In the genomic region with DNA sequence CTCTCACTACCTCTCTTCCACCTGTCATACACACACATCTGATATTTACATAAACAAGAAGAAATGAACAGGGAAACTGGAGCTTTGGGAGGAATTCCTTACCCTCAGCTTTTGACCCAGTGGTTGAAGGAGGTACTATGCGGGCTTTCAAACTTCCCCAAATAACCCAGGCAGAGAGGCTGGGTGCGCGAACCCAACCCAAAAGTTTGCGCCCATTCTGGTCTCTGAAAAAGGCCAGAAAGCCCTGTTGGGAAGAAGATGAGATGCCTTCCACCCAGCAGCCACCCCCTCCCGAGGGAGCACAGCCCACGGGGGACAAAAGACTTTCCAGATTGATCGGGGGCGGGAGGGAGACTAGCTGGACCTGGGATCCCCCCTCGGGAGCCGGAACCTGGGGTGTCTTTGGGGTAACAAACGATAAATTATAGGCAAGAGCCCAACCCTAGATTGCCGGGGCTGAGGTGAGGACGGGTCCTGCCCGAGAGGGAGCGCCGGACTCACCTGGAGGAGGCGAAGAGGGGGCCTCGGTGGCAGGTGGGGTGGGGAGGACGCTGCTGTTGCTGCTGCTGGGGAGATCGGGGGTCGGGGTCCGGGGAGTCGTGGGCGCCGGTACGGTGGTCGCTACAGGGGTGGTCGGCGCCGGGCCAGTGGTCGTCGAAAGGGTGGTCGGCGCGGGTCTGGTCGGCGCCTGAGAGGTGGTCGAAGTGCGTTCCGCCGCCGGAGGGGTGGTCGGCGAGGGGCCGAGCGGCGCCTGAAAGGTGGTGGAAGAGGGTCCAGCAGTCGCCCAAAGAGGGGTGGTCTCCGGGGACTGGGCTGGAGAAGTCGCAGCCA, we compare ENCODE assay signal across 7 cellular contexts. TPM values are rescaled to one million over a fixed set of nuclear protein-coding genes. Genes with fewer than 3 reads are reported as not detected.
DNase-seq lines count a peak whose midpoint lies in the region; ATAC-seq and TF ChIP-seq lines count a peak whose summit lies in the region.

No MANE protein-coding gene starts in this region.

- peak; percentile 58 for DNase-seq in GM23338 (ENCODE audit: low spot score)
- peak; percentile 64 for DNase-seq in RKO (ENCODE audit: low spot score)
- DNase-seq in MCF 10A (ENCODE audit: unreplicated experiment), result peak; percentile 45
- peak; percentile 43 for DNase-seq in left kidney (ENCODE audit: low read depth, low spot score)
- DNase-seq in stimulated activated naive CD8-positive, alpha-beta T cell treated with anti-CD3 and anti-CD28 coated beads, Interleukin-15, amount 100 ng/mL, for 72 hours, result peak; percentile 17 to 26
- no peak for DNase-seq in posterior vena cava (ENCODE audit: low spot score)
- no peak for DNase-seq in mucosa of gallbladder (ENCODE audit: low spot score)

- POLR2A ChIA-PET in MCF 10A (lab: Yijun Ruan, JAX), result interaction anchor here (0.6 to 3.7 kb wide), 14 partner anchors 9 to 90 kb away, joined by 3 to 25 read pairs (median 4); partner anchors contain the start of gene FBXW2

- ATAC-seq in GM23338, result peak; percentile 6
- ATAC-seq in stimulated activated naive CD8-positive, alpha-beta T cell treated with anti-CD3 and anti-CD28 coated beads, Interleukin-15, amount 100 ng/mL, for 72 hours, result no peak

- CTCF ChIA-PET in MCF 10A (lab: Yijun Ruan, JAX), result interaction anchor here (0.6 to 2.0 kb wide), 6 partner anchors 17 to 439 kb away, joined by 3 to 9 read pairs (median 4); no protein-coding TSS in a partner anchor

- H3K9me3 Mint-ChIP-seq in GM23338, result no peaks in the 10 kb centered on the region
- H3K9me3 Mint-ChIP-seq in MCF 10A (ENCODE audit: unreplicated experiment), result no peaks in the 10 kb centered on the region
- no peaks in the 10 kb centered on the region for H3K9me3 Mint-ChIP-seq in stimulated activated naive CD8-positive, alpha-beta T cell treated with anti-CD3 and anti-CD28 coated beads, Interleukin-15, amount 100 ng/mL, for 72 hours

- intact Hi-C loops in MCF 10A (cut with micrococcal nuclease) (loop anchor here (1.0 kb wide), 1 partner anchor 94 kb away; no protein-coding TSS in a partner anchor), posterior vena cava (cut with DNase I) (no loop called here)

- H3K36me3 Mint-ChIP-seq in GM23338 (ENCODE audit: low read depth), result no peaks in the 10 kb centered on the region
- no peaks in the 10 kb centered on the region for H3K36me3 Mint-ChIP-seq in MCF 10A (ENCODE audit: insufficient read depth, unreplicated experiment)

- 0 out of 2 replicates have a peak, but pooled peaks cover 4% of the 10 kb centered on the region for H3F3A ChIP-seq in GM23338 (replicated peaks; ENCODE audit: low read depth)

- H4K20me1 ChIP-seq in GM23338 (replicated peaks; ENCODE audit: insufficient read depth), result peaks cover 9% of the 10 kb centered on the region

- H3K4me3 ChIP-seq in GM23338, result peak overlapping the region; percentile 84

- H3K27ac ChIP-seq in GM23338 (ENCODE audit: low read depth), result no peak overlapping the region

- peaks cover 10% of the 10 kb centered on the region for H3K4me1 ChIP-seq in GM23338 (ENCODE audit: insufficient read depth)

- H3K9me2 ChIP-seq in GM23338 (ENCODE audit: insufficient read depth), result no peaks in the 10 kb centered on the region

- TF ChIP-seq CTCF in GM23338 (conservative IDR thresholded peaks at IDR 0.05; ENCODE audit: low read depth in 2 of 2), result no peak
- TF ChIP-seq CTCF in MCF 10A (IDR thresholded peaks at IDR 0.05; ENCODE audit: unreplicated experiment), result no peak

- peak overlapping the region; percentile 91; the same call in 1 of the 2 replicates for H2AFZ ChIP-seq in GM23338

- 0 out of 2 replicates have a peak, but pooled peaks cover 1% of the 10 kb centered on the region for H3K79me2 ChIP-seq in GM23338 (replicated peaks; ENCODE audit: insufficient read depth)

- peak overlapping the region; percentile 78 for H3K4me3 Mint-ChIP-seq in GM23338
- peak overlapping the region; percentile 91 for H3K4me3 Mint-ChIP-seq in MCF 10A (ENCODE audit: unreplicated experiment)
- H3K4me3 Mint-ChIP-seq in stimulated activated naive CD8-positive, alpha-beta T cell treated with anti-CD3 and anti-CD28 coated beads, Interleukin-15, amount 100 ng/mL, for 72 hours, result peak overlapping the region; percentile 91 to 98

- H3K27me3 Mint-ChIP-seq in GM23338 (ENCODE audit: insufficient read depth, low read depth, poor library complexity) (peaks cover 26% of the 10 kb centered on the region), MCF 10A (ENCODE audit: insufficient read depth, unreplicated experiment) (no peaks in the 10 kb centered on the region)
- H3K27me3 Mint-ChIP-seq in stimulated activated naive CD8-positive, alpha-beta T cell treated with anti-CD3 and anti-CD28 coated beads, Interleukin-15, amount 100 ng/mL, for 72 hours, result no peaks in the 10 kb centered on the region

- BruUV-seq in MCF 10A (replicated peaks; lab: Mats Ljungman, UMichigan), result no TSS peak

- H3K27me3 ChIP-seq in GM23338 (ENCODE audit: insufficient read depth), result peaks cover 29% of the 10 kb centered on the region

- H3K27ac Mint-ChIP-seq in GM23338 (no peak overlapping the region), MCF 10A (ENCODE audit: low read depth, unreplicated experiment) (peak overlapping the region; percentile 95)
- peak overlapping the region; percentile 91 to 95 for H3K27ac Mint-ChIP-seq in stimulated activated naive CD8-positive, alpha-beta T cell treated with anti-CD3 and anti-CD28 coated beads, Interleukin-15, amount 100 ng/mL, for 72 hours

- peak overlapping the region; percentile 91 for H3K4me2 ChIP-seq in GM23338

- H3K36me3 ChIP-seq in GM23338 (ENCODE audit: insufficient read depth), result no peaks in the 10 kb centered on the region

- H3K4me1 Mint-ChIP-seq in GM23338 (peaks cover 20% of the 10 kb centered on the region), MCF 10A (ENCODE audit: insufficient read depth, unreplicated experiment) (peaks cover 26% of the 10 kb centered on the region)
- peaks cover 47% of the 10 kb centered on the region for H3K4me1 Mint-ChIP-seq in stimulated activated naive CD8-positive, alpha-beta T cell treated with anti-CD3 and anti-CD28 coated beads, Interleukin-15, amount 100 ng/mL, for 72 hours

TF ChIP-seq in GM23338, 12 proteins besides CTCF, POLR2A, EP300 and RAD21 (continues in another document):
- TF ChIP-seq, protein P1, sequence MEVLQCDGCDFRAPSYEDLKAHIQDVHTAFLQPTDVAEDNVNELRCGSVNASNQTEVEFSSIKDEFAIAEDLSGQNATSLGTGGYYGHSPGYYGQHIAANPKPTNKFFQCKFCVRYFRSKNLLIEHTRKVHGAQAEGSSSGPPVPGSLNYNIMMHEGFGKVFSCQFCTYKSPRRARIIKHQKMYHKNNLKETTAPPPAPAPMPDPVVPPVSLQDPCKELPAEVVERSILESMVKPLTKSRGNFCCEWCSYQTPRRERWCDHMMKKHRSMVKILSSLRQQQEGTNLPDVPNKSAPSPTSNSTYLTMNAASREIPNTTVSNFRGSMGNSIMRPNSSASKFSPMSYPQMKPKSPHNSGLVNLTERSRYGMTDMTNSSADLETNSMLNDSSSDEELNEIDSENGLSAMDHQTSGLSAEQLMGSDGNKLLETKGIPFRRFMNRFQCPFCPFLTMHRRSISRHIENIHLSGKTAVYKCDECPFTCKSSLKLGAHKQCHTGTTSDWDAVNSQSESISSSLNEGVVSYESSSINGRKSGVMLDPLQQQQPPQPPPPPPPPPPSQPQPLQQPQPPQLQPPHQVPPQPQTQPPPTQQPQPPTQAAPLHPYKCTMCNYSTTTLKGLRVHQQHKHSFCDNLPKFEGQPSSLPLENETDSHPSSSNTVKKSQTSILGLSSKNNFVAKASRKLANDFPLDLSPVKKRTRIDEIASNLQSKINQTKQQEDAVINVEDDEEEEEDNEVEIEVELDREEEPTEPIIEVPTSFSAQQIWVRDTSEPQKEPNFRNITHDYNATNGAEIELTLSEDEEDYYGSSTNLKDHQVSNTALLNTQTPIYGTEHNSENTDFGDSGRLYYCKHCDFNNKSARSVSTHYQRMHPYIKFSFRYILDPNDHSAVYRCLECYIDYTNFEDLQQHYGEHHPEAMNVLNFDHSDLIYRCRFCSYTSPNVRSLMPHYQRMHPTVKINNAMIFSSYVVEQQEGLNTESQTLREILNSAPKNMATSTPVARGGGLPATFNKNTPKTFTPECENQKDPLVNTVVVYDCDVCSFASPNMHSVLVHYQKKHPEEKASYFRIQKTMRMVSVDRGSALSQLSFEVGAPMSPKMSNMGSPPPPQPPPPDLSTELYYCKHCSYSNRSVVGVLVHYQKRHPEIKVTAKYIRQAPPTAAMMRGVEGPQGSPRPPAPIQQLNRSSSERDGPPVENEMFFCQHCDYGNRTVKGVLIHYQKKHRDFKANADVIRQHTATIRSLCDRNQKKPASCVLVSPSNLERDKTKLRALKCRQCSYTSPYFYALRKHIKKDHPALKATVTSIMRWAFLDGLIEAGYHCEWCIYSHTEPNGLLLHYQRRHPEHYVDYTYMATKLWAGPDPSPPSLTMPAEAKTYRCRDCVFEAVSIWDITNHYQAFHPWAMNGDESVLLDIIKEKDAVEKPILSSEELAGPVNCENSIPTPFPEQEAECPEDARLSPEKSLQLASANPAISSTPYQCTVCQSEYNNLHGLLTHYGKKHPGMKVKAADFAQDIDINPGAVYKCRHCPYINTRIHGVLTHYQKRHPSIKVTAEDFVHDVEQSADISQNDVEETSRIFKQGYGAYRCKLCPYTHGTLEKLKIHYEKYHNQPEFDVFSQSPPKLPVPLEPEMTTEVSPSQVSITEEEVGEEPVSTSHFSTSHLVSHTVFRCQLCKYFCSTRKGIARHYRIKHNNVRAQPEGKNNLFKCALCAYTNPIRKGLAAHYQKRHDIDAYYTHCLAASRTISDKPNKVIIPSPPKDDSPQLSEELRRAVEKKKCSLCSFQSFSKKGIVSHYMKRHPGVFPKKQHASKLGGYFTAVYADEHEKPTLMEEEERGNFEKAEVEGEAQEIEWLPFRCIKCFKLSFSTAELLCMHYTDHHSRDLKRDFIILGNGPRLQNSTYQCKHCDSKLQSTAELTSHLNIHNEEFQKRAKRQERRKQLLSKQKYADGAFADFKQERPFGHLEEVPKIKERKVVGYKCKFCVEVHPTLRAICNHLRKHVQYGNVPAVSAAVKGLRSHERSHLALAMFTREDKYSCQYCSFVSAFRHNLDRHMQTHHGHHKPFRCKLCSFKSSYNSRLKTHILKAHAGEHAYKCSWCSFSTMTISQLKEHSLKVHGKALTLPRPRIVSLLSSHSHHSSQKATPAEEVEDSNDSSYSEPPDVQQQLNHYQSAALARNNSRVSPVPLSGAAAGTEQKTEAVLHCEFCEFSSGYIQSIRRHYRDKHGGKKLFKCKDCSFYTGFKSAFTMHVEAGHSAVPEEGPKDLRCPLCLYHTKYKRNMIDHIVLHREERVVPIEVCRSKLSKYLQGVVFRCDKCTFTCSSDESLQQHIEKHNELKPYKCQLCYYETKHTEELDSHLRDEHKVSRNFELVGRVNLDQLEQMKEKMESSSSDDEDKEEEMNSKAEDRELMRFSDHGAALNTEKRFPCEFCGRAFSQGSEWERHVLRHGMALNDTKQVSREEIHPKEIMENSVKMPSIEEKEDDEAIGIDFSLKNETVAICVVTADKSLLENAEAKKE (CRISPR knock-in tag; IDR thresholded peaks at IDR 0.05), result no peak
- TF ChIP-seq EZH2phosphoT487 (IDR thresholded peaks at IDR 0.05; ENCODE audit: unreplicated experiment) (no peak), NANOG (IDR thresholded peaks at IDR 0.05; ENCODE audit: borderline replicate concordance) (no peak)

RNA-seq across cellular contexts. Expression of gene MEGF9, which starts 0.8 kb away (rescaled TPM):
- total RNA-seq in GM23338 (2014; rRNA removed; shearing (Covaris generic)), result 1.4 and 1.6 TPM in 2 replicates
- polyA plus RNA-seq in GM23338 (2016; fragmentation: Nextera tagmentation; extraction: Ambion mirVana), result 0.87 and 0.90 TPM in 2 replicates
- total RNA-seq in MCF 10A (2022) (5.7 and 6.9 TPM in 2 replicates), posterior vena cava (10 to 100 TPM; 18.4 to 19.9 TPM), mucosa of gallbladder (15.5 TPM)

Comparison
In these comparisons a context has a peak if more than half of its experiments do, and no peak if none do; other contexts are left out.
1. DNase-seq: peak in GM23338 (single experiment), RKO (single experiment), MCF 10A (single experiment), left kidney (single experiment) and stimulated activated naive CD8-positive, alpha-beta T cell treated with anti-CD3 and anti-CD28 coated beads, Interleukin-15, amount 100 ng/mL, for 72 hours (2 of 2); none in posterior vena cava (single experiment) and mucosa of gallbladder (single experiment).
2. Peak in every context shown above with its lines, with median percentiles within 50 percentile points of each other: H3K4me3 Mint-ChIP-seq.